1 cellular context compared by ENCODE assay signal in the genomic region with DNA sequence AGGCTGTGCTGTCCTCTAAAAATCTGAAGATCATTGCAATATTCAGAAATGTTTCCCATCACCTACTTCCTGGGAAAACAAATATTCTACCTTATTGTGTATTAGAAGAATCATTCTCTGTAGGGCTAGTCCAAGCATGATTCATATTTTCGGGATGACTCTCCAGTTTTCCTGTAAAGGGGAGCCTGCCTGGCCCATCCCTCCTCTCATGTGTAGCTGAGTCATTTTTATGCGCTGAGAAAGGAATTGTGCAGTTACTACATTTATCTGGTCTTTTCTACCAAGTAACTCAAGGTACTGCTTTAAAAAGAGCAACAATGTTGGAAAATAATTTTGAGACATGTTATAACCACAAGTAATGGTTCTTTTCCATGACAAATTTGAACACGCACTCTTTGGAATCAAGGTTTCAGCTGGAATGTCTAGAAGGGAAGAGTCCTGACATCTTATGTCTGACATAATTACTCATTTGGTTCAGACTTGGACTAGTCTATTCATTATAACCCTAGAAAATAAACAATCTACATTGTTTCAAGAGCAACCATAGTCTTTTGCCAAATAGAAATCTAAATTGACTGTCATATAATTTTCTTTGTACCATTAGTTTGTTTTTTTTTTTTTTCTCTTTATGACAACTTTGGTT.
TF ChIP-seq lines count a peak whose summit lies in the region.

No MANE protein-coding gene starts in this region.

TF ChIP-seq in HepG2, 621 proteins besides CTCF, POLR2A, EP300 and RAD21:
- TF ChIP-seq, protein P1, sequence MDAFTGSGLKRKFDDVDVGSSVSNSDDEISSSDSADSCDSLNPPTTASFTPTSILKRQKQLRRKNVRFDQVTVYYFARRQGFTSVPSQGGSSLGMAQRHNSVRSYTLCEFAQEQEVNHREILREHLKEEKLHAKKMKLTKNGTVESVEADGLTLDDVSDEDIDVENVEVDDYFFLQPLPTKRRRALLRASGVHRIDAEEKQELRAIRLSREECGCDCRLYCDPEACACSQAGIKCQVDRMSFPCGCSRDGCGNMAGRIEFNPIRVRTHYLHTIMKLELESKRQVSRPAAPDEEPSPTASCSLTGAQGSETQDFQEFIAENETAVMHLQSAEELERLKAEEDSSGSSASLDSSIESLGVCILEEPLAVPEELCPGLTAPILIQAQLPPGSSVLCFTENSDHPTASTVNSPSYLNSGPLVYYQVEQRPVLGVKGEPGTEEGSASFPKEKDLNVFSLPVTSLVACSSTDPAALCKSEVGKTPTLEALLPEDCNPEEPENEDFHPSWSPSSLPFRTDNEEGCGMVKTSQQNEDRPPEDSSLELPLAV (CRISPR knock-in tag; conservative IDR thresholded peaks at IDR 0.05; ENCODE audit: low read depth) = no peak
- TF ChIP-seq, protein P2, sequence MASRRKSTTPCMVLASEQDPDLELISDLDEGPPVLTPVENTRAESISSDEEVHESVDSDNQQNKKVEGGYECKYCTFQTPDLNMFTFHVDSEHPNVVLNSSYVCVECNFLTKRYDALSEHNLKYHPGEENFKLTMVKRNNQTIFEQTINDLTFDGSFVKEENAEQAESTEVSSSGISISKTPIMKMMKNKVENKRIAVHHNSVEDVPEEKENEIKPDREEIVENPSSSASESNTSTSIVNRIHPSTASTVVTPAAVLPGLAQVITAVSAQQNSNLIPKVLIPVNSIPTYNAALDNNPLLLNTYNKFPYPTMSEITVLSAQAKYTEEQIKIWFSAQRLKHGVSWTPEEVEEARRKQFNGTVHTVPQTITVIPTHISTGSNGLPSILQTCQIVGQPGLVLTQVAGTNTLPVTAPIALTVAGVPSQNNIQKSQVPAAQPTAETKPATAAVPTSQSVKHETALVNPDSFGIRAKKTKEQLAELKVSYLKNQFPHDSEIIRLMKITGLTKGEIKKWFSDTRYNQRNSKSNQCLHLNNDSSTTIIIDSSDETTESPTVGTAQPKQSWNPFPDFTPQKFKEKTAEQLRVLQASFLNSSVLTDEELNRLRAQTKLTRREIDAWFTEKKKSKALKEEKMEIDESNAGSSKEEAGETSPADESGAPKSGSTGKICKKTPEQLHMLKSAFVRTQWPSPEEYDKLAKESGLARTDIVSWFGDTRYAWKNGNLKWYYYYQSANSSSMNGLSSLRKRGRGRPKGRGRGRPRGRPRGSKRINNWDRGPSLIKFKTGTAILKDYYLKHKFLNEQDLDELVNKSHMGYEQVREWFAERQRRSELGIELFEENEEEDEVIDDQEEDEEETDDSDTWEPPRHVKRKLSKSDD (CRISPR knock-in tag; IDR thresholded peaks at IDR 0.05; ENCODE audit: low read depth) = no peak
- TF ChIP-seq NRL (CRISPR knock-in tag; IDR thresholded peaks at IDR 0.05; ENCODE audit: borderline replicate concordance) (no peak), PATZ1 (CRISPR knock-in tag; IDR thresholded peaks at IDR 0.05) (no peak), ZNF451 (CRISPR knock-in tag; IDR thresholded peaks at IDR 0.05) (no peak), SMAD3 (CRISPR knock-in tag; IDR thresholded peaks at IDR 0.05) (no peak)
